In the genomic region with DNA sequence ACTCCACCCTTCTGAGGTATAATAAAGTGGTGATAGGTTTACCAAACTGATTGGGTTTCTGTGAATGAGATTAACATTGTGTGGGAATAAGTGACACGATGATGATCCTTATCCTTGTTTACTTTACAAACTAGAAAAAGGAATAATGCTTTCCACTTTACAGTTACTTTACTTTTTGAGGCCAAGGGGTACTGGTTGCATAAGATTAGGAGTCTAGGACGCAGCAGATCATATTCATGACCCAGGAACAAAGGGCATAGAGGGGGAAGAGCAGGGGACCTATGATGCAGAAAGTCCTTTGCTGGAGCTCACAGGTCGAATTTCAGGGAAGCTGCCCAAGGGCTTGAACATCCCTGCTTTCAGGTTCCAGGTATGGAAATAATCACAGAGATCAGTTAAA, we compare ENCODE assay signal across 16 cellular contexts. TPM values are rescaled to one million over a fixed set of nuclear protein-coding genes. Genes with fewer than 3 reads are reported as not detected.
DNase-seq lines count a peak whose midpoint lies in the region; ATAC-seq and TF ChIP-seq lines count a peak whose summit lies in the region.
"Had no signal": no experiment of that assay in that cellular context is flagged by ENCODE, and none has a peak within 500 bp of the region (broad histone marks: within the 10 kb centered on the region; RNA-seq: fewer than 3 reads in every experiment).

No MANE protein-coding gene starts in this region.

- no peak overlapping the region for H2AK5ac ChIP-seq in mesendoderm (ENCODE audit: low read length)

- TF ChIP-seq CTCF in esophagus squamous epithelium (IDR thresholded peaks at IDR 0.05) (no peak), nephron (IDR thresholded peaks at IDR 0.05; ENCODE audit: unreplicated experiment in 3 of 3) (no peak), upper lobe of right lung (IDR thresholded peaks at IDR 0.05) (no peak)

- DNase-seq in NCI-H2171 treated with DMSO at 0.1 percent for 48 hours (lab: John Stamatoyannopoulos, UW) = peak; percentile 11
- no peak for DNase-seq in NCI-H2171 (lab: John Stamatoyannopoulos, UW)
- no peak for DNase-seq in esophagus squamous epithelium (lab: John Stamatoyannopoulos, UW)
- DNase-seq in upper lobe of right lung = no peak
- DNase-seq in mesendoderm = no peak
- DNase-seq in T-helper 2 cell = no peak
- DNase-seq: activated CD8-positive, alpha-beta T cell treated with anti-CD3 and anti-CD28 coated beads, Interleukin-2, amount 10 ng/mL, durations not matched to agents 7 days and 5 days; anterior cingulate cortex; CD4-positive, alpha-beta T cell; KG1; NCI-H345; stimulated activated naive CD4-positive, alpha-beta T cell treated with Interleukin-2 at 50 U/mL for 16 hours had no signal

- H3K23ac ChIP-seq in mesendoderm (ENCODE audit: low read length) = no peak overlapping the region

- peaks cover 3% of the 10 kb centered on the region for H3K27me3 Mint-ChIP-seq in nephron (ENCODE audit: low read depth)
- H3K27me3 Mint-ChIP-seq: CD4-positive, alpha-beta T cell had no signal

- intact Hi-C loops in esophagus squamous epithelium (cut with DNase I) (no loop called here), upper lobe of right lung (cut with DNase I) (no loop called here)

- no peak for TF ChIP-seq POLR2A in esophagus squamous epithelium (IDR thresholded peaks at IDR 0.05)

- H3K18ac ChIP-seq in mesendoderm (ENCODE audit: low read length) = no peak overlapping the region

- no peak overlapping the region for H3K4me2 ChIP-seq in mesendoderm (ENCODE audit: low read length)

- no peaks in the 10 kb centered on the region for H3K9me3 Mint-ChIP-seq in nephron
- H3K9me3 Mint-ChIP-seq: CD4-positive, alpha-beta T cell had no signal

- H2BK5ac ChIP-seq in mesendoderm (ENCODE audit: low read length) = no peak overlapping the region

- no peak overlapping the region for H3K4me3 ChIP-seq in esophagus squamous epithelium
- H3K4me3 ChIP-seq in upper lobe of right lung = no peak overlapping the region
- H3K4me3 ChIP-seq in mesendoderm (ENCODE audit: low read length) = no peak overlapping the region
- H3K4me3 ChIP-seq: skin epidermis had no signal

- H3K4ac ChIP-seq in mesendoderm (ENCODE audit: low read depth, low read length) = no peak overlapping the region

- H3K4me1 ChIP-seq in esophagus squamous epithelium (peaks cover 0 to 30% (median 11%) of the 10 kb centered on the region in 3 donors), upper lobe of right lung (peaks cover 17% of the 10 kb centered on the region), mesendoderm (ENCODE audit: control insufficient read depth, low read depth, low read length) (peaks cover 7% of the 10 kb centered on the region)

- no peaks in the 10 kb centered on the region for H3K9me3 ChIP-seq in esophagus squamous epithelium
- H3K9me3 ChIP-seq in upper lobe of right lung = no peaks in the 10 kb centered on the region
- H3K9me3 ChIP-seq: neutrophil had no signal

- H3K27me3 ChIP-seq in esophagus squamous epithelium (no peaks in the 10 kb centered on the region), upper lobe of right lung (no peaks in the 10 kb centered on the region), mesendoderm (ENCODE audit: insufficient read depth, low read length, poor library complexity) (no peaks in the 10 kb centered on the region)
- H3K27me3 ChIP-seq: neutrophil had no signal

- H3K36me3 ChIP-seq in esophagus squamous epithelium = no peaks in the 10 kb centered on the region
- H3K36me3 ChIP-seq in upper lobe of right lung = no peaks in the 10 kb centered on the region
- no peaks in the 10 kb centered on the region for H3K36me3 ChIP-seq in mesendoderm (ENCODE audit: control insufficient read depth, insufficient read depth, low read length)
- H3K36me3 ChIP-seq: neutrophil had no signal

- H3K27ac ChIP-seq in esophagus squamous epithelium (peak overlapping the region in 3 of 4 donors; percentile 60 to 63 (median 60)), upper lobe of right lung (peak overlapping the region; percentile 58), mesendoderm (ENCODE audit: low read depth, low read length) (no peak overlapping the region)
- H3K27ac ChIP-seq: neutrophil had no signal

- H4K5ac ChIP-seq in mesendoderm (ENCODE audit: low read length) = no peak overlapping the region

- 81 to 82% methylated on average over 3 of the region's 3 CpGs for WGBS in esophagus squamous epithelium, 2 donors
- no CpG with 5 or more reads among the region's 3 CpGs for WGBS in mesendoderm (ENCODE audit: extremely low coverage, insufficient coverage, low lambda C conversion rate)

- H3K36me3 Mint-ChIP-seq in nephron (ENCODE audit: low read depth) = no peaks in the 10 kb centered on the region

- H2BK120ac ChIP-seq in mesendoderm (ENCODE audit: low read depth, low read length) = no peak overlapping the region

- H3K4me3 Mint-ChIP-seq in nephron = no peak overlapping the region
- H3K4me3 Mint-ChIP-seq: CD4-positive, alpha-beta T cell had no signal

- no peak overlapping the region for H4K8ac ChIP-seq in mesendoderm (ENCODE audit: low read depth, low read length)

- ATAC-seq in upper lobe of right lung (no peak), HG03025 (IDR thresholded peaks at IDR 0.05; ENCODE audit: low FRiP score, unreplicated experiment) (no peak)

- no peaks in the 10 kb centered on the region for H3K79me1 ChIP-seq in mesendoderm (ENCODE audit: low read length)

- H3K27ac Mint-ChIP-seq in nephron = peak overlapping the region; percentile 68 to 90 (median 81)
- H3K27ac Mint-ChIP-seq: CD4-positive, alpha-beta T cell had no signal

- no peak overlapping the region for H2BK15ac ChIP-seq in mesendoderm (replicated peaks; ENCODE audit: low read depth)

- no peaks in the 10 kb centered on the region for H3K79me2 ChIP-seq in mesendoderm (ENCODE audit: control insufficient read depth, insufficient read depth, low read length)

- H3K56ac ChIP-seq in mesendoderm (ENCODE audit: low read length) = no peak overlapping the region

- no peak overlapping the region for H3K9ac ChIP-seq in mesendoderm (ENCODE audit: low read length)

- peaks cover 34% of the 10 kb centered on the region for H3K4me1 Mint-ChIP-seq in nephron

RNA-seq across cellular contexts. Expression of a gene that starts 20.4 kb away (rescaled TPM):
- total RNA-seq in esophagus squamous epithelium = 10 to 100 TPM in 1 of 4 donors, 1 to 10 TPM in 3; 6.0 to 18.1 (median 9.3) TPM
- 39.2 TPM for total RNA-seq in upper lobe of right lung
- polyA plus RNA-seq in mesendoderm (2013, experiment 1 of 2) = 3.0 TPM
- polyA plus RNA-seq in mesendoderm (2013, experiment 2 of 2) = 2.6 TPM
